In the genomic region with DNA sequence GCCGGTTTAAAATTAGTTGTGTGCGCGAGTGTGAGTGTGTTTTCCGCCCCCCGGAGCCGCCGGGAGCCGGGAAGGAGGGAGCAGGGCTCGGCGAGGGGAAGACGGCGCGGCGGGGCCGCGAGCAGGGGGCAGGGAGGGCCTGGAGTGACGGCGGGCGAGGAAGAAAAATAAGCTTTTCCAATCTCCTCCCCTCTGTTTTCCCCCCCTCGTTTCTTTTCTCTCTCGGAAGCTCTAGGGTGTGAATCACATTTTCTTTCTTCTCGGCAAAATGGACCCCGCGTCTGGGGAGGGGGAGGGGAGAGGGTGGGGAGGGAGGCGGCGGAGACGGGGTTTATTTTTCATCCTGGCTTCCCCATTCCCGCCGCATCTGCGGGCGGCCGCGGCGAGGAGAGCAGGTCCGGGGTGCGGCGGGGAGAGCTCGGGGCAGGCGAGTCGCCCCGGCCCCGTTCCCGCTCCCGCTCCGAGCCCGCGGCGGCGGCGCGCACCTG, we compare ENCODE assay signal across 1 cellular context.
A peak's percentile ranks its signal among the peaks of the same experiment; 100 is the strongest.
TF ChIP-seq lines count a peak whose summit lies in the region.

No MANE protein-coding gene starts in this region.

TF ChIP-seq in GM12878, 131 proteins besides CTCF, POLR2A, EP300 and RAD21 (continues in another document):
- no peak for TF ChIP-seq ZNF24 (IDR thresholded peaks at IDR 0.05)
- TF ChIP-seq EGR1 (IDR thresholded peaks at IDR 0.05; ENCODE audit: borderline replicate concordance in 1 of 2, low read depth in 2 of 2, low read length in 2 of 2), result 0 out of 3 replicates have a peak, but pooled peaks of 1 of the 2 experiments have one; percentile 11
- peak; percentile 79; the same call in 1 of the 2 replicates for TF ChIP-seq MTA3 (IDR thresholded peaks at IDR 0.05; ENCODE audit: borderline replicate concordance, low read length)
- TF ChIP-seq ZNF207 (IDR thresholded peaks at IDR 0.05; ENCODE audit: borderline replicate concordance), result no peak
- no peak for TF ChIP-seq HDAC2 (IDR thresholded peaks at IDR 0.05)
- TF ChIP-seq TAF1 (IDR thresholded peaks at IDR 0.05; ENCODE audit: borderline replicate concordance, low read depth, low read length), result peak; percentile 72
- TF ChIP-seq CREB1 (IDR thresholded peaks at IDR 0.05; ENCODE audit: low read depth), result 0 out of 2 replicates have a peak, but pooled peaks have one; percentile 19
- no peak for TF ChIP-seq ESRRA (IDR thresholded peaks at IDR 0.05; ENCODE audit: low read length)
- TF ChIP-seq E2F8 (IDR thresholded peaks at IDR 0.05; ENCODE audit: low read depth, partially characterized antibody), result no peak
- TF ChIP-seq CBX3 (IDR thresholded peaks at IDR 0.05; ENCODE audit: borderline replicate concordance, low read depth), result no peak
- TF ChIP-seq, protein P1, sequence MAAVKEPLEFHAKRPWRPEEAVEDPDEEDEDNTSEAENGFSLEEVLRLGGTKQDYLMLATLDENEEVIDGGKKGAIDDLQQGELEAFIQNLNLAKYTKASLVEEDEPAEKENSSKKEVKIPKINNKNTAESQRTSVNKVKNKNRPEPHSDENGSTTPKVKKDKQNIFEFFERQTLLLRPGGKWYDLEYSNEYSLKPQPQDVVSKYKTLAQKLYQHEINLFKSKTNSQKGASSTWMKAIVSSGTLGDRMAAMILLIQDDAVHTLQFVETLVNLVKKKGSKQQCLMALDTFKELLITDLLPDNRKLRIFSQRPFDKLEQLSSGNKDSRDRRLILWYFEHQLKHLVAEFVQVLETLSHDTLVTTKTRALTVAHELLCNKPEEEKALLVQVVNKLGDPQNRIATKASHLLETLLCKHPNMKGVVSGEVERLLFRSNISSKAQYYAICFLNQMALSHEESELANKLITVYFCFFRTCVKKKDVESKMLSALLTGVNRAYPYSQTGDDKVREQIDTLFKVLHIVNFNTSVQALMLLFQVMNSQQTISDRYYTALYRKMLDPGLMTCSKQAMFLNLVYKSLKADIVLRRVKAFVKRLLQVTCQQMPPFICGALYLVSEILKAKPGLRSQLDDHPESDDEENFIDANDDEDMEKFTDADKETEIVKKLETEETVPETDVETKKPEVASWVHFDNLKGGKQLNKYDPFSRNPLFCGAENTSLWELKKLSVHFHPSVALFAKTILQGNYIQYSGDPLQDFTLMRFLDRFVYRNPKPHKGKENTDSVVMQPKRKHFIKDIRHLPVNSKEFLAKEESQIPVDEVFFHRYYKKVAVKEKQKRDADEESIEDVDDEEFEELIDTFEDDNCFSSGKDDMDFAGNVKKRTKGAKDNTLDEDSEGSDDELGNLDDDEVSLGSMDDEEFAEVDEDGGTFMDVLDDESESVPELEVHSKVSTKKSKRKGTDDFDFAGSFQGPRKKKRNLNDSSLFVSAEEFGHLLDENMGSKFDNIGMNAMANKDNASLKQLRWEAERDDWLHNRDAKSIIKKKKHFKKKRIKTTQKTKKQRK (IDR thresholded peaks at IDR 0.05; ENCODE audit: low read depth, low read length), result no peak
- TF ChIP-seq ZZZ3 (IDR thresholded peaks at IDR 0.05; ENCODE audit: control insufficient read depth, insufficient read length, low read depth), result no peak
- no peak for TF ChIP-seq CBFB (IDR thresholded peaks at IDR 0.05; ENCODE audit: low read depth)
- TF ChIP-seq, protein P2, sequence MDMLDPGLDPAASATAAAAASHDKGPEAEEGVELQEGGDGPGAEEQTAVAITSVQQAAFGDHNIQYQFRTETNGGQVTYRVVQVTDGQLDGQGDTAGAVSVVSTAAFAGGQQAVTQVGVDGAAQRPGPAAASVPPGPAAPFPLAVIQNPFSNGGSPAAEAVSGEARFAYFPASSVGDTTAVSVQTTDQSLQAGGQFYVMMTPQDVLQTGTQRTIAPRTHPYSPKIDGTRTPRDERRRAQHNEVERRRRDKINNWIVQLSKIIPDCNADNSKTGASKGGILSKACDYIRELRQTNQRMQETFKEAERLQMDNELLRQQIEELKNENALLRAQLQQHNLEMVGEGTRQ (IDR thresholded peaks at IDR 0.05; ENCODE audit: borderline replicate concordance, low read depth, low read length), result no peak
- TF ChIP-seq MEF2B (IDR thresholded peaks at IDR 0.05; ENCODE audit: partially characterized antibody, poor library complexity, severe bottlenecking), result no peak
- 0 out of 4 replicates have a peak, but pooled peaks of 1 of the 2 experiments have one; percentile 44 for TF ChIP-seq BHLHE40 (IDR thresholded peaks at IDR 0.05; ENCODE audit: borderline replicate concordance in 1 of 2, low read depth in 2 of 2, low read length in 1 of 2)
- 0 out of 2 replicates have a peak, but pooled peaks have one; percentile 20 for TF ChIP-seq ATF2 (IDR thresholded peaks at IDR 0.05; ENCODE audit: low read length)
- TF ChIP-seq TCF12 (IDR thresholded peaks at IDR 0.05; ENCODE audit: low read depth, low read length), result no peak
- TF ChIP-seq IKZF2 (IDR thresholded peaks at IDR 0.05), result peak; percentile 50 to 65
- no peak for TF ChIP-seq SREBF2 (IDR thresholded peaks at IDR 0.05; ENCODE audit: low read length)
- peak; percentile 29 for TF ChIP-seq EED (IDR thresholded peaks at IDR 0.05; ENCODE audit: low read depth)
- TF ChIP-seq PBX3 (IDR thresholded peaks at IDR 0.05; ENCODE audit: insufficient replicate concordance, low read depth, low read length), result peak; percentile 20
- TF ChIP-seq RBBP5 (conservative IDR thresholded peaks at IDR 0.05), result no peak
- 0 out of 2 replicates have a peak, but pooled peaks have one; percentile 5 for TF ChIP-seq TCF3 (IDR thresholded peaks at IDR 0.05; ENCODE audit: borderline replicate concordance, insufficient read depth, low read depth, low read length)
- TF ChIP-seq SRF (IDR thresholded peaks at IDR 0.05; ENCODE audit: low read depth in 2 of 2, low read length in 2 of 2), result no peak
- TF ChIP-seq FOXK2 (IDR thresholded peaks at IDR 0.05), result no peak
- no peak for TF ChIP-seq FOS (IDR thresholded peaks at IDR 0.05; ENCODE audit: borderline replicate concordance, extremely low read depth, insufficient read length)
- peak; percentile 19 for TF ChIP-seq MYC (IDR thresholded peaks at IDR 0.05; ENCODE audit: insufficient read depth, insufficient read length, insufficient replicate concordance, low read length, severe bottlenecking)
- TF ChIP-seq, protein P3, sequence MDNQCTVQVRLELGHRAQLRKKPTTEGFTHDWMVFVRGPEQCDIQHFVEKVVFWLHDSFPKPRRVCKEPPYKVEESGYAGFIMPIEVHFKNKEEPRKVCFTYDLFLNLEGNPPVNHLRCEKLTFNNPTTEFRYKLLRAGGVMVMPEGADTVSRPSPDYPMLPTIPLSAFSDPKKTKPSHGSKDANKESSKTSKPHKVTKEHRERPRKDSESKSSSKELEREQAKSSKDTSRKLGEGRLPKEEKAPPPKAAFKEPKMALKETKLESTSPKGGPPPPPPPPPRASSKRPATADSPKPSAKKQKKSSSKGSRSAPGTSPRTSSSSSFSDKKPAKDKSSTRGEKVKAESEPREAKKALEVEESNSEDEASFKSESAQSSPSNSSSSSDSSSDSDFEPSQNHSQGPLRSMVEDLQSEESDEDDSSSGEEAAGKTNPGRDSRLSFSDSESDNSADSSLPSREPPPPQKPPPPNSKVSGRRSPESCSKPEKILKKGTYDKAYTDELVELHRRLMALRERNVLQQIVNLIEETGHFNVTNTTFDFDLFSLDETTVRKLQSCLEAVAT (IDR thresholded peaks at IDR 0.05), result no peak
- no peak for TF ChIP-seq IKZF1 (conservative IDR thresholded peaks at IDR 0.05)
- TF ChIP-seq, protein P4, sequence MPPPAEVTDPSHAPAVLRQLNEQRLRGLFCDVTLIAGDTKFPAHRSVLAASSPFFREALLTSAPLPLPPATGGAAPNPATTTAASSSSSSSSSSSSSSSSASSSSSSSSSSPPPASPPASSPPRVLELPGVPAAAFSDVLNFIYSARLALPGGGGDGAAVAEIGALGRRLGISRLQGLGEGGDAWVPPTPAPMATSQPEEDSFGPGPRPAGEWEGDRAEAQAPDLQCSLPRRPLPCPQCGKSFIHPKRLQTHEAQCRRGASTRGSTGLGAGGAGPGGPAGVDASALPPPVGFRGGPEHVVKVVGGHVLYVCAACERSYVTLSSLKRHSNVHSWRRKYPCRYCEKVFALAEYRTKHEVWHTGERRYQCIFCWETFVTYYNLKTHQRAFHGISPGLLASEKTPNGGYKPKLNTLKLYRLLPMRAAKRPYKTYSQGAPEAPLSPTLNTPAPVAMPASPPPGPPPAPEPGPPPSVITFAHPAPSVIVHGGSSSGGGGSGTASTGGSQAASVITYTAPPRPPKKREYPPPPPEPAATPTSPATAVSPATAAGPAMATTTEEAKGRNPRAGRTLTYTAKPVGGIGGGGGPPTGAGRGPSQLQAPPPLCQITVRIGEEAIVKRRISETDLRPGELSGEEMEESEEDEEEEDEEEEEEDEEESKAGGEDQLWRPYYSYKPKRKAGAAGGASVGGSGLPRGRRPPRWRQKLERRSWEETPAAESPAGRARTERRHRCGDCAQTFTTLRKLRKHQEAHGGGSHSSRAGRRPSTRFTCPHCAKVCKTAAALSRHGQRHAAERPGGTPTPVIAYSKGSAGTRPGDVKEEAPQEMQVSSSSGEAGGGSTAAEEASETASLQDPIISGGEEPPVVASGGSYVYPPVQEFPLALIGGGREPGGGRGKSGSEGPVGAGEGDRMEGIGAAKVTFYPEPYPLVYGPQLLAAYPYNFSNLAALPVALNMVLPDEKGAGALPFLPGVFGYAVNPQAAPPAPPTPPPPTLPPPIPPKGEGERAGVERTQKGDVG (CRISPR knock-in tag; IDR thresholded peaks at IDR 0.05), result no peak
- no peak for TF ChIP-seq PAX5 (IDR thresholded peaks at IDR 0.05; ENCODE audit: borderline replicate concordance, low read depth, low read length)
- no peak for TF ChIP-seq ZNF274 (IDR thresholded peaks at IDR 0.05; ENCODE audit: insufficient read depth, insufficient read length)
- TF ChIP-seq NRF1 (conservative IDR thresholded peaks at IDR 0.05; ENCODE audit: low read depth, low read length), result no peak
- TF ChIP-seq REST (IDR thresholded peaks at IDR 0.05; ENCODE audit: low read depth, low read length), result no peak
- no peak for TF ChIP-seq PAX8 (IDR thresholded peaks at IDR 0.05)
- no peak for TF ChIP-seq SMAD5 (IDR thresholded peaks at IDR 0.05; ENCODE audit: low read depth)
- TF ChIP-seq FOXM1 (IDR thresholded peaks at IDR 0.05; ENCODE audit: low read depth, low read length), result no peak
- no peak for TF ChIP-seq RCOR1 (conservative IDR thresholded peaks at IDR 0.05; ENCODE audit: low read depth, low read length)
- TF ChIP-seq POLR2AphosphoS5 (IDR thresholded peaks at IDR 0.05; ENCODE audit: low read length), result peak; percentile 35
- TF ChIP-seq BCL11A (IDR thresholded peaks at IDR 0.05; ENCODE audit: low read depth, low read length), result no peak
